ENCODE assay signal across 9 cellular contexts in the genomic region with DNA sequence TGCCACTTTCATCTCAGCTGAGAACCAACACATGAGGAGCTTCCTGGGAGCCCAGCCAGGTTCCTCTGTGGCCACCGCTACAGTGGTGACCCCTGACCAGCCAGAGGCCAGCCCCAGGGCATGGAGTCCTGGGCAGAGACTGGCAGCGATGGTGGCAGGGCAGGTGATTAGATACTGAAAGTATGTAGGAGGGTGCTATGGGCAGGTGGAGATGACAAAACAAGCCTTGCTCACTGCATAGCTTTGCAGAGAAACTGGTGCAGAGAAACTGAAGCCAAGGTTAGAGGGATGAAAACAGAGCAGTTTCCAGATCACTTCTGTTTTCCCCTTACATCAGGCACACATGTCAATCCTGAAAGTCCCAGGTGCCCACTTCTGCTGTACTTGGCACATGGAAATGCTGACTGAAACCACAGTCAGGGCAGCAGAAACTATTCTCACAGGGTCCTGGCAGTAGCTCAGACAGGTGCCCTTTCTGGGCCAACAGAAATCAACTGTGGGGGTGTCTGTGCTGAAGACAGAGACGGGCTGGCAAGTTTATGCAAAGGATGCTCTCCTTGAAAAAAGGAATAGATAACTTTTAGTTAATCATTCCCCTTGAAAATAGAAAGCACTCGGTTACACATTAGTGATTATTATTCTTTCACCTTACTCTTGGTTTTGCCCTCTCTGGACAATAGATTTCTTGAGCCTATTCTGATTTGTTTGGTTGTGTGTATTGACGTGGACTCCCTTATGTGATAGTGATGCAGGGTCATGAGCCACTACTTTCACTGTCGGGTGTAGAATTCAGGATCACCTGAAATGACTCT.
A peak's percentile ranks its signal among the peaks of the same experiment; 100 is the strongest.
DNase-seq lines count a peak whose midpoint lies in the region; ATAC-seq and TF ChIP-seq lines count a peak whose summit lies in the region.
"Had no signal": no experiment of that assay in that cellular context is flagged by ENCODE, and none has a peak within 500 bp of the region (broad histone marks: within the 10 kb centered on the region; RNA-seq: fewer than 3 reads in every experiment).

No MANE protein-coding gene starts in this region.

- TF ChIP-seq POLR2A in body of pancreas (IDR thresholded peaks at IDR 0.05) = no peak

- TF ChIP-seq CTCF in body of pancreas (IDR thresholded peaks at IDR 0.05) (no peak), colonic mucosa (IDR thresholded peaks at IDR 0.05) (no peak)

- no peaks in the 10 kb centered on the region for H3K27me3 ChIP-seq in body of pancreas
- no peaks in the 10 kb centered on the region for H3K27me3 ChIP-seq in colonic mucosa

- no peak overlapping the region for H3K4me3 ChIP-seq in body of pancreas
- H3K4me3 ChIP-seq in colonic mucosa = no peak overlapping the region

- H3K9me3 ChIP-seq in body of pancreas (no peaks in the 10 kb centered on the region), colonic mucosa (no peaks in the 10 kb centered on the region)

- H3K27ac ChIP-seq in body of pancreas (peak overlapping the region; percentile 33 to 68 (median 58)), colonic mucosa (no peak overlapping the region)

- H3K4me1 ChIP-seq in body of pancreas (peaks cover 34% of the 10 kb centered on the region), colonic mucosa (no peaks in the 10 kb centered on the region)

- ATAC-seq in GM19395 (IDR thresholded peaks at IDR 0.05; ENCODE audit: unreplicated experiment) (peak; percentile 89), HG03108 (IDR thresholded peaks at IDR 0.05; ENCODE audit: unreplicated experiment) (peak; percentile 84), body of pancreas (peak; percentile 83)

- no peak overlapping the region for H3K9ac ChIP-seq in colonic mucosa (ENCODE audit: low read depth in 2 of 2, low read length in 2 of 2)

- peak; percentile 18 for DNase-seq in EL
- DNase-seq in body of pancreas = peak; percentile 49 to 71 (median 62)
- DNase-seq in colonic mucosa = no peak
- no peak for DNase-seq in T1000 (lab: John Stamatoyannopoulos, UW)
- no peak for DNase-seq in NCI-H345 (lab: John Stamatoyannopoulos, UW)
- DNase-seq in activated gamma-delta T cell (lab: John Stamatoyannopoulos, UW) = no peak
- DNase-seq: effector CD4-positive, alpha-beta T cell had no signal

- 20 to 23% methylated on average over 6 of the region's 6 CpGs for WGBS in body of pancreas, 2 donors

- intact Hi-C loops in body of pancreas (cut with DNase I) (no loop called here), colonic mucosa (cut with DNase I) (no loop called here)

- H3K36me3 ChIP-seq in body of pancreas (replicated peaks in 1 of 2; ENCODE audit: insufficient read depth in 1 of 2, low read depth in 2 of 2) (no peaks in the 10 kb centered on the region), colonic mucosa (no peaks in the 10 kb centered on the region)

Comparison
In these comparisons a context has a peak if more than half of its experiments do, and no peak if none do; other contexts are left out.
1. DNase-seq: peak in EL (single experiment) and body of pancreas (4 of 4); none in colonic mucosa (single experiment), T1000 (single experiment), NCI-H345 (single experiment) and activated gamma-delta T cell (single experiment).
2. Peak in every context shown above with its lines, with median percentiles within 50 percentile points of each other: ATAC-seq.